13 cellular contexts compared by ENCODE assay signal in genomic region chr12:125070117-125070516, GRCh38. TPM values are rescaled to one million over a fixed set of nuclear protein-coding genes. Genes with fewer than 3 reads are reported as not detected.
A peak's percentile ranks its signal among the peaks of the same experiment; 100 is the strongest.
DNase-seq lines count a peak whose midpoint lies in the region; ATAC-seq and TF ChIP-seq lines count a peak whose summit lies in the region.
"Had no signal": no experiment of that assay in that cellular context is flagged by ENCODE, and none has a peak within 500 bp of the region (broad histone marks: within the 10 kb centered on the region; RNA-seq: fewer than 3 reads in every experiment).

No MANE protein-coding gene starts in this region.

- POLR2A ChIA-PET in activated CD4-positive, alpha-beta T cell treated with anti-CD3 and anti-CD28 coated beads for 36 hours (lab: Charles Lee), result no interaction called here

- peaks cover 3% of the 10 kb centered on the region for H3K36me3 Mint-ChIP-seq in activated CD4-positive, alpha-beta T cell treated with anti-CD3 and anti-CD28 coated beads for 36 hours (ENCODE audit: low read depth)

- H3K4me3 ChIP-seq in fibroblast of pulmonary artery (replicated peaks; ENCODE audit: low read depth, low read length), result no peak overlapping the region
- H3K4me3 ChIP-seq: gastroesophageal sphincter, pancreas had no signal

- CTCF ChIA-PET in activated CD4-positive, alpha-beta T cell treated with anti-CD3 and anti-CD28 coated beads for 36 hours (lab: Charles Lee), result no interaction called here

- DNase-seq in NCI-H524 (lab: John Stamatoyannopoulos, UW) (peak; percentile 1 to 51), NCI-H524 treated with DMSO at 0.1 percent for 48 hours (lab: John Stamatoyannopoulos, UW) (no peak), NCI-H82 treated with DMSO at 0.1 percent for 48 hours (lab: John Stamatoyannopoulos, UW; ENCODE audit: unreplicated experiment) (peak; percentile 10), fibroblast of pulmonary artery (ENCODE audit: low read depth) (peak; percentile 14), renal cortical epithelial cell (ENCODE audit: low read depth) (peak; percentile 16), DMS153 treated with DMSO at 0.1 percent for 48 hours (lab: John Stamatoyannopoulos, UW; ENCODE audit: unreplicated experiment) (no peak), NCI-H146 (lab: John Stamatoyannopoulos, UW) (no peak)
- no peak for DNase-seq in activated CD4-positive, alpha-beta T cell treated with anti-CD3 and anti-CD28 coated beads for 36 hours
- DNase-seq: activated CD4-positive, CD25-positive, alpha-beta regulatory T cell; activated naive CD4-positive, alpha-beta T cell treated with anti-CD3 and anti-CD28 coated beads, Interleukin-2, amount 10 ng/mL, durations not matched to agents 7 days and 5 days; NCI-H1105; pancreas had no signal

- no peaks in the 10 kb centered on the region for H3K9me3 Mint-ChIP-seq in activated CD4-positive, alpha-beta T cell treated with anti-CD3 and anti-CD28 coated beads for 36 hours (ENCODE audit: low read depth)
- H3K9me3 Mint-ChIP-seq: activated naive CD4-positive, alpha-beta T cell treated with anti-CD3 and anti-CD28 coated beads, Interleukin-2, amount 10 ng/mL, durations not matched to agents 7 days and 5 days had no signal

- no peak overlapping the region for H3K27ac Mint-ChIP-seq in activated CD4-positive, alpha-beta T cell treated with anti-CD3 and anti-CD28 coated beads for 36 hours
- H3K27ac Mint-ChIP-seq: activated naive CD4-positive, alpha-beta T cell treated with anti-CD3 and anti-CD28 coated beads, Interleukin-2, amount 10 ng/mL, durations not matched to agents 7 days and 5 days had no signal

- H3K4me3 Mint-ChIP-seq in activated CD4-positive, alpha-beta T cell treated with anti-CD3 and anti-CD28 coated beads for 36 hours, result no peak overlapping the region
- H3K4me3 Mint-ChIP-seq: activated naive CD4-positive, alpha-beta T cell treated with anti-CD3 and anti-CD28 coated beads, Interleukin-2, amount 10 ng/mL, durations not matched to agents 7 days and 5 days had no signal

- H3K27me3 Mint-ChIP-seq in activated CD4-positive, alpha-beta T cell treated with anti-CD3 and anti-CD28 coated beads for 36 hours, result no peaks in the 10 kb centered on the region

- peaks cover 17% of the 10 kb centered on the region for H3K4me1 Mint-ChIP-seq in activated CD4-positive, alpha-beta T cell treated with anti-CD3 and anti-CD28 coated beads for 36 hours

- intact Hi-C loops in activated CD4-positive, alpha-beta T cell treated with anti-CD3 and anti-CD28 coated beads for 36 hours (cut with DNase I, micrococcal nuclease), result no loop called here

- ATAC-seq in activated CD4-positive, alpha-beta T cell treated with anti-CD3 and anti-CD28 coated beads for 36 hours, result no peak
- ATAC-seq: gastroesophageal sphincter, pancreas had no signal

- TF ChIP-seq CTCF in fibroblast of pulmonary artery (IDR thresholded peaks at IDR 0.05; ENCODE audit: low read length, missing control alignments), result no peak

RNA-seq across cellular contexts. Expression of gene AACS, which starts 4.9 kb away (rescaled TPM):
- total RNA-seq in renal cortical epithelial cell, result 43.3 and 61.8 TPM in 2 replicates
- 10 to 100 TPM; 13.9 to 16.6 TPM for total RNA-seq in activated CD4-positive, alpha-beta T cell treated with anti-CD3 and anti-CD28 coated beads for 36 hours

Comparison
In these comparisons a context has a peak if more than half of its experiments do, and no peak if none do; other contexts are left out.
1. DNase-seq: peak in NCI-H524 (2 of 2), NCI-H82 treated with DMSO at 0.1 percent for 48 hours (single experiment), fibroblast of pulmonary artery (single experiment) and renal cortical epithelial cell (single experiment); none in NCI-H524 treated with DMSO at 0.1 percent for 48 hours (single experiment), activated CD4-positive, alpha-beta T cell treated with anti-CD3 and anti-CD28 coated beads for 36 hours (single experiment), DMS153 treated with DMSO at 0.1 percent for 48 hours (single experiment) and NCI-H146 (single experiment).